In the genomic region with DNA sequence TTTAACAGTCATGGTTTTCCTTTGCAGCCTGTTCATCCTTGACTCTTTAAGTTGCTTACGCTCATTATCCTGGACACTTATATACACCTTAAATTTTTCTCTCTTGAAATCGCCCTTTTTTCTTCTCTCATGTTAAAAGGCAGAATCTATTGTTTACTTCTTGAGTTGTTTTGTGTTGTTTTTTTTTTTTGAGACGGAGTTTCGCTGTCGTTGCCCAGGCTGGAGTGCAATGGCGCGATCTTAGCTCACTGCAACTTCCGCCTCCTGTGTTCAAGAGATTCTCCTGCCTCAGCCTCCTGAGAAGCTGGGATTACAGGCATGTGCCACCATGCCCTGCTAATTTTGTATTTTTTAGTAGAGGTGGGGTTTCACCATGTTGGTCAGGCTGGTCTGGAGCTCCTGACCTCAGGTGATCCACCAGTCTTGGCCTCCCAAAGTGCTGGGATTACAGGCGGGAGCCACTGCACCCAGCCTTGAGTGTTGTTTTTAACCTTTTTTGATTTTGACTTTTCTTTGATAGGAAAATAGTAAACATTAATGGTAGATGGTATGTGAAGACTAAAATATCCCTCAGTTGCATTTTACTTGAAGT, we compare ENCODE assay signal across 8 cellular contexts. TPM values are rescaled to one million over a fixed set of nuclear protein-coding genes. Genes with fewer than 3 reads are reported as not detected.
A peak's percentile ranks its signal among the peaks of the same experiment; 100 is the strongest.
DNase-seq lines count a peak whose midpoint lies in the region; ATAC-seq and TF ChIP-seq lines count a peak whose summit lies in the region.
"Not testable (repeated sequence)": the region's sequence is repeated elsewhere in the genome, so short reads cannot be mapped to it uniquely, and the experiment has no call there.

No MANE protein-coding gene starts in this region.

- peaks cover 55% of the 10 kb centered on the region for H3K4me1 ChIP-seq in OCI-LY7 (ENCODE audit: insufficient read depth, low read length, poor library complexity, severe bottlenecking)
- H3K4me1 ChIP-seq in endodermal cell (ENCODE audit: control insufficient read depth, insufficient read depth, low read length), result not testable (repeated sequence)

- peak overlapping the region; percentile 96 for H3K4me2 ChIP-seq in OCI-LY7 (ENCODE audit: low read length)

- not testable (repeated sequence) for H3K9me3 Mint-ChIP-seq in Calu3 (ENCODE audit: low read depth, unreplicated experiment); activated CD4-positive, alpha-beta T cell treated with anti-CD3 and anti-CD28 coated beads for 36 hours (ENCODE audit: low read depth); activated T-helper 2 cell treated with anti-CD3 and anti-CD28 coated beads, Interferon-gamma antibody, Interleukin-2, Interleukin-4, amounts not matched to agents 10 μg/mL and 5 μg/mL and 100 μg/mL, durations not matched to agents 14 hours and 24 hours and 36 hours; endodermal cell; natural killer cell; stimulated activated naive CD8-positive, alpha-beta T cell treated with anti-CD3 and anti-CD28 coated beads, Interleukin-15, amount 100 ng/mL, for 72 hours

- H3K4me3 ChIP-seq in HL-60 (replicated peaks; ENCODE audit: insufficient read depth, low read length) (peak overlapping the region; percentile 79), OCI-LY7 (ENCODE audit: low read depth, low read length, poor library complexity, severe bottlenecking) (peak overlapping the region; percentile 79), endodermal cell (ENCODE audit: low read length) (peak overlapping the region; percentile 100)

- not testable (repeated sequence) for BruUV-seq in Calu3 (replicated peaks; lab: Mats Ljungman, UMichigan); OCI-LY7 (replicated peaks; lab: Mats Ljungman, UMichigan)

- TF ChIP-seq CTCF in Calu3 (IDR thresholded peaks at IDR 0.05; ENCODE audit: unreplicated experiment); HL-60 (IDR thresholded peaks at IDR 0.05; ENCODE audit: insufficient read depth, low read length); OCI-LY7 (conservative IDR thresholded peaks at IDR 0.05; ENCODE audit: low read length); endodermal cell (conservative IDR thresholded peaks at IDR 0.05); natural killer cell (IDR thresholded peaks at IDR 0.05): not testable (repeated sequence)

- WGBS in endodermal cell (ENCODE audit: insufficient coverage in 1 of 2, insufficient read length in 1 of 2), 2 experiments, result 80 to 85% methylated on average over 1 to 9 of the region's 9 CpGs

- POLR2A ChIA-PET in OCI-LY7 (lab: Charles Lee), result interaction anchor here (0.7 to 4.3 kb wide), 20 partner anchors 9 to 488 kb away, joined by 3 to 24 read pairs (median 4); a partner anchor contains a TSS
- POLR2A ChIA-PET in activated CD4-positive, alpha-beta T cell treated with anti-CD3 and anti-CD28 coated beads for 36 hours (lab: Charles Lee), result not testable (repeated sequence)

- peaks cover 34% of the 10 kb centered on the region for H3K36me3 Mint-ChIP-seq in Calu3 (ENCODE audit: insufficient read depth, unreplicated experiment)
- H3K36me3 Mint-ChIP-seq in activated CD4-positive, alpha-beta T cell treated with anti-CD3 and anti-CD28 coated beads for 36 hours (ENCODE audit: low read depth); endodermal cell (ENCODE audit: low read depth); natural killer cell: not testable (repeated sequence)
- peaks cover 11% of the 10 kb centered on the region for H3K36me3 Mint-ChIP-seq in activated T-helper 2 cell treated with anti-CD3 and anti-CD28 coated beads, Interferon-gamma antibody, Interleukin-2, Interleukin-4, amounts not matched to agents 10 μg/mL and 5 μg/mL and 100 μg/mL, durations not matched to agents 14 hours and 24 hours and 36 hours (ENCODE audit: low read depth)

- ATAC-seq in activated CD4-positive, alpha-beta T cell treated with anti-CD3 and anti-CD28 coated beads for 36 hours; natural killer cell; stimulated activated naive CD8-positive, alpha-beta T cell treated with anti-CD3 and anti-CD28 coated beads, Interleukin-15, amount 100 ng/mL, for 72 hours: not testable (repeated sequence)

- H3K4me3 Mint-ChIP-seq in Calu3 (ENCODE audit: low read depth, unreplicated experiment) (peak overlapping the region; percentile 100), endodermal cell (peak overlapping the region; percentile 38), natural killer cell (peak overlapping the region; percentile 14)
- peak overlapping the region; percentile 24 for H3K4me3 Mint-ChIP-seq in activated CD4-positive, alpha-beta T cell treated with anti-CD3 and anti-CD28 coated beads for 36 hours
- H3K4me3 Mint-ChIP-seq in activated T-helper 2 cell treated with anti-CD3 and anti-CD28 coated beads, Interferon-gamma antibody, Interleukin-2, Interleukin-4, amounts not matched to agents 10 μg/mL and 5 μg/mL and 100 μg/mL, durations not matched to agents 14 hours and 24 hours and 36 hours (ENCODE audit: low read depth), result peak overlapping the region; percentile 62
- H3K4me3 Mint-ChIP-seq in stimulated activated naive CD8-positive, alpha-beta T cell treated with anti-CD3 and anti-CD28 coated beads, Interleukin-15, amount 100 ng/mL, for 72 hours, result peak overlapping the region; percentile 50 to 81

- H2AFZ ChIP-seq in OCI-LY7 (ENCODE audit: low read length), result peak overlapping the region; percentile 49; the same call in 1 of the 2 replicates

- not testable (repeated sequence) for H3K27me3 Mint-ChIP-seq in Calu3 (ENCODE audit: unreplicated experiment); activated CD4-positive, alpha-beta T cell treated with anti-CD3 and anti-CD28 coated beads for 36 hours; activated T-helper 2 cell treated with anti-CD3 and anti-CD28 coated beads, Interferon-gamma antibody, Interleukin-2, Interleukin-4, amounts not matched to agents 10 μg/mL and 5 μg/mL and 100 μg/mL, durations not matched to agents 14 hours and 24 hours and 36 hours (ENCODE audit: low read depth); endodermal cell (ENCODE audit: insufficient read depth); natural killer cell (ENCODE audit: low read depth in 2 of 2); stimulated activated naive CD8-positive, alpha-beta T cell treated with anti-CD3 and anti-CD28 coated beads, Interleukin-15, amount 100 ng/mL, for 72 hours

- CTCF ChIA-PET in Calu3 (lab: Charles Lee) (interaction anchor here (1.1 kb wide), 1 partner anchor 10 kb away, joined by 3 read pairs; no protein-coding TSS in a partner anchor), OCI-LY7 (lab: Charles Lee; ENCODE audit: unreplicated experiment) (interaction anchor here (0.6 to 1.4 kb wide), 3 partner anchors 52 to 338 kb away, joined by 3 to 5 read pairs (median 3); no protein-coding TSS in a partner anchor)
- CTCF ChIA-PET in activated CD4-positive, alpha-beta T cell treated with anti-CD3 and anti-CD28 coated beads for 36 hours (lab: Charles Lee), result interaction anchor here (1.0 kb wide), 1 partner anchor 85 kb away, joined by 4 read pairs; no protein-coding TSS in a partner anchor

- not testable (repeated sequence) for H3K36me3 ChIP-seq in OCI-LY7 (ENCODE audit: insufficient read depth, low read length); endodermal cell (ENCODE audit: control insufficient read depth, insufficient read depth, low read length)

- intact Hi-C loops in Calu3 (cut with micrococcal nuclease; ENCODE audit: unreplicated experiment) (loop anchor here (5.0 kb wide), 2 partner anchors 228 to 338 kb away; no protein-coding TSS in a partner anchor), OCI-LY7 (cut with micrococcal nuclease; ENCODE audit: unreplicated experiment) (loop anchor here (1.0 to 2.0 kb wide), 4 partner anchors 51 to 338 kb away; a partner anchor contains a TSS), natural killer cell (cut with micrococcal nuclease) (loop anchor here (10.0 kb wide), 1 partner anchor 261 kb away; no protein-coding TSS in a partner anchor)
- intact Hi-C loops in activated CD4-positive, alpha-beta T cell treated with anti-CD3 and anti-CD28 coated beads for 36 hours (cut with DNase I, micrococcal nuclease), result loop anchor here in 1 of 2 experiments (5.0 kb wide), 1 partner anchor 338 kb away; no protein-coding TSS in a partner anchor
- intact Hi-C loops in activated T-helper 2 cell treated with anti-CD3 and anti-CD28 coated beads, Interferon-gamma antibody, Interleukin-2, Interleukin-4, amounts not matched to agents 10 μg/mL and 5 μg/mL and 100 μg/mL, durations not matched to agents 14 hours and 24 hours and 36 hours (cut with micrococcal nuclease), result loop anchor here (1.0 to 5.0 kb wide), 2 partner anchors 11 to 338 kb away; no protein-coding TSS in a partner anchor

- peaks cover 82% of the 10 kb centered on the region for H3K79me2 ChIP-seq in OCI-LY7 (ENCODE audit: insufficient read depth, low read depth, low read length)

- not testable (repeated sequence) for H4K20me1 ChIP-seq in OCI-LY7 (ENCODE audit: insufficient read depth, low read length)

- DNase-seq in Calu3; HL-60 (ENCODE audit: low read depth in 1 of 2, low spot score in 1 of 2); activated CD4-positive, alpha-beta T cell treated with anti-CD3 and anti-CD28 coated beads for 36 hours; activated T-helper 2 cell treated with anti-CD3 and anti-CD28 coated beads, Interferon-gamma antibody, Interleukin-2, Interleukin-4, amounts not matched to agents 10 μg/mL and 5 μg/mL and 100 μg/mL, durations not matched to agents 14 hours and 24 hours and 36 hours (ENCODE audit: low spot score); endodermal cell; natural killer cell; stimulated activated naive CD8-positive, alpha-beta T cell treated with anti-CD3 and anti-CD28 coated beads, Interleukin-15, amount 100 ng/mL, for 72 hours: not testable (repeated sequence)
- peak; percentile 29 for DNase-seq in OCI-LY7 (ENCODE audit: low spot score)

- H3K4me1 Mint-ChIP-seq in Calu3 (ENCODE audit: low read depth, unreplicated experiment), result peaks cover 35% of the 10 kb centered on the region
- peaks cover 53% of the 10 kb centered on the region for H3K4me1 Mint-ChIP-seq in activated CD4-positive, alpha-beta T cell treated with anti-CD3 and anti-CD28 coated beads for 36 hours
- peaks cover 45% of the 10 kb centered on the region for H3K4me1 Mint-ChIP-seq in activated T-helper 2 cell treated with anti-CD3 and anti-CD28 coated beads, Interferon-gamma antibody, Interleukin-2, Interleukin-4, amounts not matched to agents 10 μg/mL and 5 μg/mL and 100 μg/mL, durations not matched to agents 14 hours and 24 hours and 36 hours (ENCODE audit: low read depth)
- H3K4me1 Mint-ChIP-seq in endodermal cell, result peaks cover 31% of the 10 kb centered on the region
- H3K4me1 Mint-ChIP-seq in natural killer cell, result peaks cover 44 to 47% of the 10 kb centered on the region in 2 donors
- peaks cover 45% of the 10 kb centered on the region for H3K4me1 Mint-ChIP-seq in stimulated activated naive CD8-positive, alpha-beta T cell treated with anti-CD3 and anti-CD28 coated beads, Interleukin-15, amount 100 ng/mL, for 72 hours

- H3K27ac Mint-ChIP-seq in Calu3 (ENCODE audit: unreplicated experiment), result not testable (repeated sequence)
- H3K27ac Mint-ChIP-seq in activated CD4-positive, alpha-beta T cell treated with anti-CD3 and anti-CD28 coated beads for 36 hours, result peak overlapping the region; percentile 55
- peak overlapping the region; percentile 80 for H3K27ac Mint-ChIP-seq in activated T-helper 2 cell treated with anti-CD3 and anti-CD28 coated beads, Interferon-gamma antibody, Interleukin-2, Interleukin-4, amounts not matched to agents 10 μg/mL and 5 μg/mL and 100 μg/mL, durations not matched to agents 14 hours and 24 hours and 36 hours
- H3K27ac Mint-ChIP-seq in endodermal cell, result peak overlapping the region; percentile 53
- peak overlapping the region; percentile 29 to 100 for H3K27ac Mint-ChIP-seq in natural killer cell
- peak overlapping the region in 1 of 2 donors; percentile 57 for H3K27ac Mint-ChIP-seq in stimulated activated naive CD8-positive, alpha-beta T cell treated with anti-CD3 and anti-CD28 coated beads, Interleukin-15, amount 100 ng/mL, for 72 hours

- not testable (repeated sequence) for H3K9me3 ChIP-seq in OCI-LY7 (ENCODE audit: low read length); endodermal cell (ENCODE audit: control insufficient read depth, low read length)

- not testable (repeated sequence) for H3K9me2 ChIP-seq in OCI-LY7 (ENCODE audit: insufficient read depth, low read length)

- peak overlapping the region; percentile 78 for H3K27ac ChIP-seq in HL-60 (replicated peaks)
- H3K27ac ChIP-seq in OCI-LY7 (ENCODE audit: low read depth, low read length, poor library complexity, severe bottlenecking), result peak overlapping the region; percentile 84
- not testable (repeated sequence) for H3K27ac ChIP-seq in endodermal cell (ENCODE audit: low read depth, low read length)

- not testable (repeated sequence) for H3K9ac ChIP-seq in endodermal cell (ENCODE audit: extremely low read depth, low read length, poor library complexity, severe bottlenecking)

- H3K27me3 ChIP-seq in HL-60 (ENCODE audit: insufficient read depth, poor library complexity, severe bottlenecking); endodermal cell (ENCODE audit: control insufficient read depth, insufficient read depth, low read length, poor library complexity, severe bottlenecking): not testable (repeated sequence)

RNA-seq across cellular contexts. Expression of a gene that starts 3.0 kb away (rescaled TPM):
- total RNA-seq in Calu3 (2022) (43.3 and 46.6 TPM in 2 replicates), OCI-LY7 (2022) (79.4 and 86.8 TPM in 2 replicates), endodermal cell (10 to 100 TPM; 47.8 to 51.8 TPM), natural killer cell (10 to 100 TPM; 36.7 to 43.0 (median 39.9) TPM)
- 43.0 and 76.6 TPM in 2 replicates for total RNA-seq in OCI-LY7 (2014; rRNA removed; shearing (Covaris generic))
- 10 to 100 TPM; 23.5 to 31.1 TPM for total RNA-seq in activated CD4-positive, alpha-beta T cell treated with anti-CD3 and anti-CD28 coated beads for 36 hours
- total RNA-seq in activated T-helper 2 cell treated with anti-CD3 and anti-CD28 coated beads, Interferon-gamma antibody, Interleukin-2, Interleukin-4, amounts not matched to agents 10 μg/mL and 5 μg/mL and 100 μg/mL, durations not matched to agents 14 hours and 24 hours and 36 hours, result 26.7 and 29.3 TPM in 2 replicates
- 18.4 TPM for polyA plus RNA-seq in endodermal cell (2013, experiment 1 of 2)
- polyA plus RNA-seq in endodermal cell (2013, experiment 2 of 2), result 16.8 TPM

Comparison
In these comparisons a context has a peak if more than half of its experiments do, and no peak if none do; other contexts are left out.
1. H3K4me3 Mint-ChIP-seq: peak in every context shown above with its lines; median percentile 100 in Calu3; 66 in stimulated activated naive CD8-positive, alpha-beta T cell treated with anti-CD3 and anti-CD28 coated beads, Interleukin-15, amount 100 ng/mL, for 72 hours; 62 in activated T-helper 2 cell treated with anti-CD3 and anti-CD28 coated beads, Interferon-gamma antibody, Interleukin-2, Interleukin-4, amounts not matched to agents 10 μg/mL and 5 μg/mL and 100 μg/mL, durations not matched to agents 14 hours and 24 hours and 36 hours; 38 in endodermal cell; 24 in activated CD4-positive, alpha-beta T cell treated with anti-CD3 and anti-CD28 coated beads for 36 hours; 14 in natural killer cell.